Comparison of ENCODE assay signal across 8 cellular contexts in genomic region chr6:35552285-35552917, GRCh38. TPM values are rescaled to one million over a fixed set of nuclear protein-coding genes. Genes with fewer than 3 reads are reported as not detected.
A peak's percentile ranks its signal among the peaks of the same experiment; 100 is the strongest.
DNase-seq lines count a peak whose midpoint lies in the region; ATAC-seq, FAIRE-seq and TF ChIP-seq lines count a peak whose summit lies in the region.

No MANE protein-coding gene starts in this region.

- no peak overlapping the region for H3K27ac ChIP-seq in heart right ventricle
- H3K27ac ChIP-seq in right atrium auricular region, result no peak overlapping the region
- H3K27ac ChIP-seq in astrocyte (ENCODE audit: low read depth, low read length), result no peak overlapping the region
- H3K27ac ChIP-seq in lower lobe of right lung, result no peak overlapping the region

- peaks cover 0 to 5% (median 0%) of the 10 kb centered on the region in 9 donors for H3K4me1 ChIP-seq in heart right ventricle
- H3K4me1 ChIP-seq in right atrium auricular region, result no peaks in the 10 kb centered on the region
- no peaks in the 10 kb centered on the region for H3K4me1 ChIP-seq in astrocyte (ENCODE audit: insufficient read depth, low read length)
- H3K4me1 ChIP-seq in lower lobe of right lung, result no peaks in the 10 kb centered on the region

- CTCF ChIA-PET in T-cell (lab: Charles Lee), result interaction anchor here (0.6 to 1.3 kb wide), 15 partner anchors 11 to 476 kb away, joined by 3 to 9 read pairs (median 4); partner anchors contain the start of genes FANCE (in 1 of the 2) and PPARD (in 1 of the 2)

- H4K20me1 ChIP-seq in astrocyte (ENCODE audit: insufficient read depth, low read length), result no peaks in the 10 kb centered on the region

- peaks cover 0 to 28% (median 8%) of the 10 kb centered on the region in 11 donors for H3K9me3 ChIP-seq in heart right ventricle
- peaks cover 0 to 24% of the 10 kb centered on the region in 2 donors for H3K9me3 ChIP-seq in right atrium auricular region
- peaks cover 3% of the 10 kb centered on the region for H3K9me3 ChIP-seq in astrocyte (ENCODE audit: insufficient read depth, low read depth, low read length)
- peaks cover 6% of the 10 kb centered on the region for H3K9me3 ChIP-seq in lower lobe of right lung

- TF ChIP-seq CTCF in heart right ventricle (IDR thresholded peaks at IDR 0.05), result peak in 8 of 9 donors; percentile 36 to 89 (median 50)
- peak in 1 of 2 donors; percentile 46 for TF ChIP-seq CTCF in right atrium auricular region (IDR thresholded peaks at IDR 0.05)
- TF ChIP-seq CTCF in astrocyte (IDR thresholded peaks at IDR 0.05; ENCODE audit: insufficient read depth, low read depth, low read length), result peak; percentile 65
- TF ChIP-seq CTCF in lower lobe of right lung (IDR thresholded peaks at IDR 0.05), result peak; percentile 86
- TF ChIP-seq CTCF in omental fat pad (IDR thresholded peaks at IDR 0.05), result no peak

- peak overlapping the region; percentile 23 for H2AFZ ChIP-seq in astrocyte (ENCODE audit: low read depth, low read length)

- H3K9me3 Mint-ChIP-seq in T-cell (peaks cover 4 to 8% (median 7%) of the 10 kb centered on the region in 3 donors), astrocyte (ENCODE audit: unreplicated experiment) (peaks cover 9% of the 10 kb centered on the region)

- ATAC-seq in heart right ventricle, result no peak
- ATAC-seq in T-cell (replicated peaks in 1 of 4), result peak; percentile 24 to 64 (median 45)
- ATAC-seq in lower lobe of right lung, result peak; percentile 62 to 77
- ATAC-seq in omental fat pad (ENCODE audit: low FRiP score), result no peak

- DNase-seq in heart right ventricle (no peak), right atrium auricular region (ENCODE audit: low spot score) (no peak), T-cell (peak in 33 of 34 experiments; percentile 18 to 69 (median 52)), astrocyte (ENCODE audit: low read depth) (peak; percentile 4), lower lobe of right lung (peak; percentile 51), omental fat pad (ENCODE audit: low spot score) (no peak), SW 1271 (lab: John Stamatoyannopoulos, UW) (no peak)
- peak; percentile 25 to 29 for DNase-seq in stimulated activated CD8-positive, alpha-beta memory T cell treated with anti-CD3 and anti-CD28 coated beads, Interleukin-7, amount 100 ng/mL, for 4 hours (ENCODE audit: low read depth in 2 of 2)

- H3K27me3 Mint-ChIP-seq in T-cell (peaks cover 0 to 2% of the 10 kb centered on the region in 2 donors), astrocyte (ENCODE audit: low read depth, unreplicated experiment) (peaks cover 10% of the 10 kb centered on the region)

- no peak for FAIRE-seq in astrocyte (lab: Jason Lieb, UNC)

- H3K9ac ChIP-seq in astrocyte (ENCODE audit: low read length), result no peak overlapping the region

- 67 to 70% methylated on average over 5 of the region's 5 CpGs for WGBS in heart right ventricle, 2 donors

- peaks cover 7% of the 10 kb centered on the region for H3K36me3 Mint-ChIP-seq in T-cell
- no peaks in the 10 kb centered on the region for H3K36me3 Mint-ChIP-seq in astrocyte (ENCODE audit: low read depth, unreplicated experiment)

- no peak overlapping the region for H3K4me3 Mint-ChIP-seq in T-cell
- no peak overlapping the region for H3K4me3 Mint-ChIP-seq in astrocyte (ENCODE audit: unreplicated experiment)

- H3K4me2 ChIP-seq in astrocyte (ENCODE audit: low read length), result no peak overlapping the region

- H3K4me1 Mint-ChIP-seq in T-cell (peaks cover 2 to 7% (median 5%) of the 10 kb centered on the region in 3 donors), astrocyte (ENCODE audit: low read depth, unreplicated experiment) (no peaks in the 10 kb centered on the region)

- POLR2A ChIA-PET in T-cell (lab: Charles Lee), result no interaction called here

- H3K4me3 ChIP-seq in heart right ventricle (no peak overlapping the region), right atrium auricular region (no peak overlapping the region), astrocyte (ENCODE audit: insufficient read depth, low read depth, low read length) (no peak overlapping the region), lower lobe of right lung (no peak overlapping the region)

- no peak overlapping the region for H3K27ac Mint-ChIP-seq in T-cell
- H3K27ac Mint-ChIP-seq in astrocyte (ENCODE audit: unreplicated experiment), result no peak overlapping the region

- no peaks in the 10 kb centered on the region for H3K79me2 ChIP-seq in astrocyte (ENCODE audit: insufficient read depth, low read length)

- H3K27me3 ChIP-seq in heart right ventricle (peaks cover 0 to 12% (median 0%) of the 10 kb centered on the region in 7 donors), right atrium auricular region (no peaks in the 10 kb centered on the region), astrocyte (ENCODE audit: insufficient read depth, low read length) (no peaks in the 10 kb centered on the region), lower lobe of right lung (ENCODE audit: low read depth) (no peaks in the 10 kb centered on the region)

- intact Hi-C loops in heart right ventricle (cut with DNase I), result no loop called here
- intact Hi-C loops in lower lobe of right lung (cut with DNase I), result no loop called here

- H3K36me3 ChIP-seq in heart right ventricle, result no peaks in the 10 kb centered on the region
- H3K36me3 ChIP-seq in right atrium auricular region, result no peaks in the 10 kb centered on the region
- no peaks in the 10 kb centered on the region for H3K36me3 ChIP-seq in astrocyte (ENCODE audit: insufficient read depth, low read length)
- no peaks in the 10 kb centered on the region for H3K36me3 ChIP-seq in lower lobe of right lung

RNA-seq across cellular contexts. Expression of gene TULP1, which starts 39.7 kb away (rescaled TPM):
- total RNA-seq in heart right ventricle (not detected), right atrium auricular region (not detected), T-cell (not detected), astrocyte (not detected in 2 replicates), lower lobe of right lung (not detected), omental fat pad (under 1 TPM in 1 of 4 donors, not detected in 3; 0.28 TPM)
- under 1 TPM; 0.03 to 0.15 TPM for polyA plus RNA-seq in heart right ventricle

RNA-seq across cellular contexts. Expression of gene TEAD3, which starts 55.5 kb away (rescaled TPM):
- total RNA-seq in heart right ventricle, result 10 to 100 TPM; 27.9 to 54.4 (median 35.5) TPM
- polyA plus RNA-seq in heart right ventricle, result 10 to 100 TPM; 28.3 to 29.1 TPM
- 10 to 100 TPM; 19.3 to 37.1 TPM for total RNA-seq in right atrium auricular region
- under 1 TPM in 3 of 5 donors, not detected in 2; 0.26 to 0.53 (median 0.41) TPM for total RNA-seq in T-cell
- 73.3 and 75.5 TPM in 2 replicates for total RNA-seq in astrocyte
- 17.0 TPM for total RNA-seq in lower lobe of right lung
- 10 to 100 TPM in 3 of 4 donors, 1 to 10 TPM in 1; 8.2 to 16.0 (median 14.2) TPM for total RNA-seq in omental fat pad

Comparison
In these comparisons a context has a peak if more than half of its experiments do, and no peak if none do; other contexts are left out.
1. ATAC-seq: peak in T-cell (4 of 4) and lower lobe of right lung (2 of 2); none in heart right ventricle (0 of 8) and omental fat pad (single experiment).
2. DNase-seq: peak in T-cell (33 of 34), astrocyte (single experiment), lower lobe of right lung (single experiment) and stimulated activated CD8-positive, alpha-beta memory T cell treated with anti-CD3 and anti-CD28 coated beads, Interleukin-7, amount 100 ng/mL, for 4 hours (2 of 2); none in heart right ventricle (0 of 2), right atrium auricular region (single experiment), omental fat pad (single experiment) and SW 1271 (0 of 2).
3. CTCF ChIP-seq: peak in heart right ventricle (8 of 9), astrocyte (single experiment) and lower lobe of right lung (single experiment); none in omental fat pad (0 of 3).
4. RNA of gene TEAD3, which starts 55.5 kb away (total RNA-seq): 73.3 to 75.5 TPM in astrocyte, 19.3 to 37.1 TPM in right atrium auricular region, 27.9 to 54.4 TPM in heart right ventricle, 17.0 TPM in lower lobe of right lung (single experiment) and 8.2 to 16.0 TPM in omental fat pad; 0.26 to 0.53 TPM in T-cell; every median in the first group is over 4 times any median in the second.